ENCODE assay signal across 8 cellular contexts in genomic region chr11:131579932-131580387, GRCh38.
A peak's percentile ranks its signal among the peaks of the same experiment; 100 is the strongest.
DNase-seq lines count a peak whose midpoint lies in the region; ATAC-seq and TF ChIP-seq lines count a peak whose summit lies in the region.

No MANE protein-coding gene starts in this region.

- no peak overlapping the region for H3K14ac ChIP-seq in trophoblast cell (ENCODE audit: low read length)

- no CpG with 5 or more reads among the region's 7 CpGs for WGBS in trophoblast cell (ENCODE audit: extremely low coverage, insufficient coverage, insufficient read length)

- H2AK5ac ChIP-seq in trophoblast cell (ENCODE audit: low read length) = no peak overlapping the region

- H4K8ac ChIP-seq in trophoblast cell (ENCODE audit: low read depth, low read length) = no peak overlapping the region

- no peak overlapping the region for H3K4ac ChIP-seq in trophoblast cell (ENCODE audit: low read depth, low read length)

- H3K36me3 ChIP-seq in MG63 (no peaks in the 10 kb centered on the region), trophoblast cell (ENCODE audit: control insufficient read depth in 1 of 2, insufficient read depth in 2 of 2, low read length in 2 of 2) (no peaks in the 10 kb centered on the region)

- H2BK5ac ChIP-seq in trophoblast cell (ENCODE audit: low read depth, low read length, poor library complexity) = no peak overlapping the region

- H3K27ac ChIP-seq in trophoblast cell (ENCODE audit: low read depth, low read length) = no peak overlapping the region

- no peak overlapping the region for H4K12ac ChIP-seq in trophoblast cell (ENCODE audit: low read depth, low read length)

- no peak overlapping the region for H2BK120ac ChIP-seq in trophoblast cell (ENCODE audit: insufficient read depth, low read length, poor library complexity)

- TF ChIP-seq CTCF in cardiac fibroblast (IDR thresholded peaks at IDR 0.05; ENCODE audit: low read depth, low read length) = no peak

- H3K79me1 ChIP-seq in trophoblast cell (ENCODE audit: low read length) = no peaks in the 10 kb centered on the region

- peak; percentile 66 for DNase-seq in ELF-1 (ENCODE audit: low read depth, low spot score)
- DNase-seq in MG63 = peak; percentile 72
- DNase-seq in cardiac fibroblast (ENCODE audit: low read depth in 2 of 2) = peak; percentile 6 to 7
- DNase-seq in trophoblast cell = peak; percentile 35 to 51
- no peak for DNase-seq in NCI-H146 (lab: John Stamatoyannopoulos, UW)
- no peak for DNase-seq in stimulated activated CD4-positive, alpha-beta T cell treated with anti-CD3 and anti-CD28 coated beads, Interleukin-1b, Interleukin-23, amount 100 ng/mL, for 48 hours

- ATAC-seq in GM19467 (IDR thresholded peaks at IDR 0.05; ENCODE audit: unreplicated experiment) (peak; percentile 70), HG03378 (IDR thresholded peaks at IDR 0.05; ENCODE audit: unreplicated experiment) (no peak)

- H2AFZ ChIP-seq in trophoblast cell (ENCODE audit: insufficient read depth, low read length, poor library complexity) = no peak overlapping the region

- H3K27me3 ChIP-seq in MG63 (no peaks in the 10 kb centered on the region), trophoblast cell (ENCODE audit: insufficient read depth, low read length) (no peaks in the 10 kb centered on the region)

- H3K18ac ChIP-seq in trophoblast cell (ENCODE audit: low read length) = no peak overlapping the region

- no peak overlapping the region for H2BK12ac ChIP-seq in trophoblast cell (ENCODE audit: low read length)

- no peak overlapping the region for H3K9ac ChIP-seq in trophoblast cell (ENCODE audit: low read length)

- H3K9me3 ChIP-seq in MG63 = no peaks in the 10 kb centered on the region
- no peaks in the 10 kb centered on the region for H3K9me3 ChIP-seq in trophoblast cell (ENCODE audit: insufficient read depth, low read depth, low read length)

- H3K4me1 ChIP-seq in trophoblast cell (ENCODE audit: control insufficient read depth in 1 of 2, insufficient read depth in 2 of 2, low read length in 2 of 2) = no peaks in the 10 kb centered on the region

- H3K23ac ChIP-seq in trophoblast cell (ENCODE audit: low read length) = no peak overlapping the region

- H4K91ac ChIP-seq in trophoblast cell (ENCODE audit: low read depth, low read length) = no peak overlapping the region

- no peak overlapping the region for H3K4me2 ChIP-seq in trophoblast cell (ENCODE audit: low read length)

- H3K4me3 ChIP-seq in MG63 (no peak overlapping the region), cardiac fibroblast (replicated peaks in 1 of 2; ENCODE audit: low read depth in 2 of 2, low read length in 2 of 2) (no peak overlapping the region), trophoblast cell (ENCODE audit: low read depth, low read length) (no peak overlapping the region)

- no peaks in the 10 kb centered on the region for H3K79me2 ChIP-seq in trophoblast cell (ENCODE audit: control insufficient read depth, insufficient read depth, low read length, poor library complexity)

Comparison
In these comparisons a context has a peak if more than half of its experiments do, and no peak if none do; other contexts are left out.
1. DNase-seq: peak in ELF-1 (single experiment), MG63 (single experiment), cardiac fibroblast (2 of 2) and trophoblast cell (2 of 2); none in NCI-H146 (single experiment) and stimulated activated CD4-positive, alpha-beta T cell treated with anti-CD3 and anti-CD28 coated beads, Interleukin-1b, Interleukin-23, amount 100 ng/mL, for 48 hours (single experiment).